ENCODE assay signal across 33 cellular contexts in genomic region chr2:21640046-21640445, GRCh38.
"Had no signal": no experiment of that assay in that cellular context is flagged by ENCODE, and none has a peak within 500 bp of the region (broad histone marks: within the 10 kb centered on the region; RNA-seq: fewer than 3 reads in every experiment).

No MANE protein-coding gene starts in this region.

- ATAC-seq: activated CD8-positive, alpha-beta T cell treated with anti-CD3 and anti-CD28 coated beads for 36 hours had no signal

- DNase-seq: activated CD4-positive, alpha-beta T cell treated with anti-CD3 and anti-CD28 coated beads for 1 hour; activated CD4-positive, alpha-beta T cell treated with anti-CD3 and anti-CD28 coated beads for 48 hours; activated CD4-positive, CD25-positive, alpha-beta regulatory T cell; activated CD8-positive, alpha-beta T cell treated with anti-CD3 and anti-CD28 coated beads for 36 hours; activated gamma-delta T cell; activated naive CD4-positive, alpha-beta T cell treated with Interleukin-2 at 50 U/mL for 16 hours; activated naive CD8-positive, alpha-beta T cell treated with anti-CD3 and anti-CD28 coated beads, Interleukin-2, amount 10 ng/mL, durations not matched to agents 7 days and 5 days; activated T-cell treated with anti-CD3 and anti-CD28 coated beads, Interleukin-2, amount 50 U/mL, for 24 hours; amygdala; Kasumi-1; MM.1S; MV-4-11; NCI-H1092; NCI-H146; NCI-H187; NCI-H2029 treated with DMSO at 0.1 percent for 48 hours; NCI-H2107; NCI-H2171; NCI-H510A; NCI-H526; NCI-H748 treated with DMSO at 0.1 percent for 48 hours; NK-92 treated with Interleukin-12 subunit alpha and Interleukin-12 subunit beta, amount 100 ng/mL, for 24 hours; Right ventricle myocardium superior; SW 1271; T-helper 1 cell; T-helper 2 cell; T-helper 9 cell; WERI-Rb-1 had no signal

- H3K4me3 ChIP-seq: ascending aorta, cardiac muscle cell had no signal

- H3K9me3 Mint-ChIP-seq: activated CD8-positive, alpha-beta T cell treated with anti-CD3 and anti-CD28 coated beads for 36 hours; activated naive CD8-positive, alpha-beta T cell treated with anti-CD3 and anti-CD28 coated beads, Interleukin-2, amount 10 ng/mL, durations not matched to agents 7 days and 5 days had no signal

- H3K9me3 ChIP-seq: ascending aorta had no signal

- H3K27me3 ChIP-seq: ascending aorta, cardiac muscle cell had no signal

- H3K27me3 Mint-ChIP-seq: activated CD8-positive, alpha-beta T cell treated with anti-CD3 and anti-CD28 coated beads for 36 hours; activated naive CD4-positive, alpha-beta T cell treated with anti-CD3 and anti-CD28 coated beads, Interleukin-2, amount 50 U/mL, for 24 hours; activated naive CD8-positive, alpha-beta T cell treated with anti-CD3 and anti-CD28 coated beads, Interleukin-2, amount 10 ng/mL, durations not matched to agents 7 days and 5 days; activated T-cell treated with anti-CD3 and anti-CD28 coated beads, Interleukin-2, amount 50 U/mL, for 24 hours; central memory CD8-positive, alpha-beta T cell had no signal

- H3K27ac Mint-ChIP-seq: activated CD8-positive, alpha-beta T cell treated with anti-CD3 and anti-CD28 coated beads for 36 hours; activated naive CD4-positive, alpha-beta T cell treated with anti-CD3 and anti-CD28 coated beads, Interleukin-2, amount 50 U/mL, for 24 hours; activated naive CD8-positive, alpha-beta T cell treated with anti-CD3 and anti-CD28 coated beads, Interleukin-2, amount 10 ng/mL, durations not matched to agents 7 days and 5 days; activated T-cell treated with anti-CD3 and anti-CD28 coated beads, Interleukin-2, amount 50 U/mL, for 24 hours; activated T-helper 2 cell treated with anti-CD3 and anti-CD28 coated beads, Interferon-gamma antibody, Interleukin-2, Interleukin-4, amounts not matched to agents 10 μg/mL and 5 μg/mL and 100 μg/mL, durations not matched to agents 14 hours and 24 hours and 36 hours had no signal

- H3K36me3 ChIP-seq: ascending aorta, cardiac muscle cell, WERI-Rb-1 had no signal

- H3K4me3 Mint-ChIP-seq: activated CD8-positive, alpha-beta T cell treated with anti-CD3 and anti-CD28 coated beads for 36 hours; activated naive CD4-positive, alpha-beta T cell treated with anti-CD3 and anti-CD28 coated beads, Interleukin-2, amount 50 U/mL, for 24 hours; activated naive CD8-positive, alpha-beta T cell treated with anti-CD3 and anti-CD28 coated beads, Interleukin-2, amount 10 ng/mL, durations not matched to agents 7 days and 5 days; activated T-cell treated with anti-CD3 and anti-CD28 coated beads, Interleukin-2, amount 50 U/mL, for 24 hours; central memory CD8-positive, alpha-beta T cell had no signal

- H3K4me1 Mint-ChIP-seq: activated naive CD4-positive, alpha-beta T cell treated with anti-CD3 and anti-CD28 coated beads, Interleukin-2, amount 50 U/mL, for 24 hours; activated naive CD8-positive, alpha-beta T cell treated with anti-CD3 and anti-CD28 coated beads, Interleukin-2, amount 10 ng/mL, durations not matched to agents 7 days and 5 days; central memory CD8-positive, alpha-beta T cell had no signal

- H3K4me1 ChIP-seq: ascending aorta had no signal

- H3K36me3 Mint-ChIP-seq: activated naive CD4-positive, alpha-beta T cell treated with anti-CD3 and anti-CD28 coated beads, Interleukin-2, amount 50 U/mL, for 24 hours; activated naive CD8-positive, alpha-beta T cell treated with anti-CD3 and anti-CD28 coated beads, Interleukin-2, amount 10 ng/mL, durations not matched to agents 7 days and 5 days had no signal

- H3K27ac ChIP-seq: ascending aorta, cardiac muscle cell, WERI-Rb-1 had no signal
